Comparison of ENCODE assay signal across 15 cellular contexts in genomic region chr22:42862045-42862734, GRCh38. TPM values are rescaled to one million over a fixed set of nuclear protein-coding genes. Genes with fewer than 3 reads are reported as not detected.
A peak's percentile ranks its signal among the peaks of the same experiment; 100 is the strongest.
DNase-seq lines count a peak whose midpoint lies in the region; ATAC-seq, FAIRE-seq and TF ChIP-seq lines count a peak whose summit lies in the region.
"Had no signal": no experiment of that assay in that cellular context is flagged by ENCODE, and none has a peak within 500 bp of the region (broad histone marks: within the 10 kb centered on the region; RNA-seq: fewer than 3 reads in every experiment).

No MANE protein-coding gene starts in this region.

- intact Hi-C loops in MCF 10A (cut with micrococcal nuclease) (no loop called here), breast epithelium (cut with DNase I; ENCODE audit: low total_unique reads) (no loop called here), esophagus squamous epithelium (cut with DNase I) (no loop called here)

- TF ChIP-seq CTCF in MCF 10A (IDR thresholded peaks at IDR 0.05; ENCODE audit: unreplicated experiment) (no peak), breast epithelium (IDR thresholded peaks at IDR 0.05) (no peak), WTC11 (IDR thresholded peaks at IDR 0.05) (no peak), hepatocyte (IDR thresholded peaks at IDR 0.05; ENCODE audit: poor library complexity) (no peak), esophagus squamous epithelium (IDR thresholded peaks at IDR 0.05) (no peak)

- CTCF ChIA-PET in MCF 10A (lab: Yijun Ruan, JAX) (interaction anchor here (0.6 to 0.7 kb wide), 2 partner anchors 146 to 228 kb away, joined by 3 read pairs; no protein-coding TSS in a partner anchor), WTC11 (lab: Charles Lee) (no interaction called here)

- H3K79me2 ChIP-seq in hepatocyte: peaks cover 5% of the 10 kb centered on the region

- H4K20me1 ChIP-seq in hepatocyte (ENCODE audit: insufficient read depth, poor library complexity, severe bottlenecking): no peaks in the 10 kb centered on the region

- ATAC-seq in WTC11: no peak

- H3K9me3 Mint-ChIP-seq in MCF 10A (ENCODE audit: unreplicated experiment) (no peaks in the 10 kb centered on the region), WTC11 (peaks cover 7% of the 10 kb centered on the region)

- H3K9me3 ChIP-seq in breast epithelium (no peaks in the 10 kb centered on the region), hepatocyte (ENCODE audit: low read depth) (no peaks in the 10 kb centered on the region), esophagus squamous epithelium (no peaks in the 10 kb centered on the region)
- no peaks in the 10 kb centered on the region for H3K9me3 ChIP-seq in effector memory CD4-positive, alpha-beta T cell (ENCODE audit: control insufficient read depth, low read length)
- H3K9me3 ChIP-seq: esophagus muscularis mucosa had no signal

- H3K27me3 Mint-ChIP-seq in MCF 10A (ENCODE audit: insufficient read depth, unreplicated experiment) (no peaks in the 10 kb centered on the region), WTC11 (ENCODE audit: low read depth) (peaks cover 22% of the 10 kb centered on the region)
- H3K27me3 Mint-ChIP-seq: activated CD8-positive, alpha-beta T cell treated with anti-CD3 and anti-CD28 coated beads for 36 hours had no signal

- WGBS in hepatocyte (ENCODE audit: low lambda C conversion rate, missing lambda C conversion rate): 75% methylated on average over 7 of the region's 7 CpGs
- 72 to 84% methylated on average over 7 of the region's 7 CpGs for WGBS in esophagus squamous epithelium, 2 donors

- POLR2A ChIA-PET in MCF 10A (lab: Yijun Ruan, JAX): interaction anchor here (0.6 kb wide), 1 partner anchor 116 kb away, joined by 3 read pairs; no protein-coding TSS in a partner anchor
- POLR2A ChIA-PET in WTC11 (lab: Charles Lee): no interaction called here

- no peaks in the 10 kb centered on the region for H3K9me2 ChIP-seq in hepatocyte (replicated peaks; ENCODE audit: insufficient read depth)

- H3K4me3 Mint-ChIP-seq in MCF 10A (ENCODE audit: unreplicated experiment): no peak overlapping the region
- H3K4me3 Mint-ChIP-seq in WTC11: no peak overlapping the region
- H3K4me3 Mint-ChIP-seq: activated CD8-positive, alpha-beta T cell treated with anti-CD3 and anti-CD28 coated beads for 36 hours had no signal

- FAIRE-seq in urothelium cell line (lab: Jason Lieb, UNC): peak; percentile 50

- no peak for DNase-seq in MCF 10A (ENCODE audit: unreplicated experiment)
- DNase-seq in breast epithelium (ENCODE audit: low spot score in 2 of 2): no peak
- DNase-seq in WTC11 (ENCODE audit: low spot score): no peak
- DNase-seq in hepatocyte (ENCODE audit: low spot score): peak; percentile 61
- peak; percentile 66 for DNase-seq in urothelium cell line (ENCODE audit: low spot score)
- no peak for DNase-seq in effector memory CD4-positive, alpha-beta T cell
- no peak for DNase-seq in esophagus squamous epithelium (lab: John Stamatoyannopoulos, UW)
- no peak for DNase-seq in iPS-NIHi11 (ENCODE audit: low spot score)
- DNase-seq: activated CD8-positive, alpha-beta T cell treated with anti-CD3 and anti-CD28 coated beads for 36 hours; cerebellar nuclear complex; NCI-H1417; occipital lobe; RPMI8226; T1000 had no signal

- no peak overlapping the region for H2AFZ ChIP-seq in hepatocyte

- BruUV-seq in MCF 10A (replicated peaks; lab: Mats Ljungman, UMichigan): no TSS peak

- TF ChIP-seq POLR2A in breast epithelium (IDR thresholded peaks at IDR 0.05): no peak
- TF ChIP-seq POLR2A in esophagus squamous epithelium (IDR thresholded peaks at IDR 0.05): no peak

- H3K27ac ChIP-seq in breast epithelium (peak overlapping the region in 1 of 2 donors; percentile 79), hepatocyte (peak overlapping the region; percentile 94), esophagus squamous epithelium (no peak overlapping the region)
- no peak overlapping the region for H3K27ac ChIP-seq in effector memory CD4-positive, alpha-beta T cell (ENCODE audit: insufficient read depth, low read length, poor library complexity, severe bottlenecking)
- H3K27ac ChIP-seq: esophagus muscularis mucosa had no signal

- peak overlapping the region; percentile 59 for H3K27ac Mint-ChIP-seq in MCF 10A (ENCODE audit: low read depth, unreplicated experiment)
- H3K27ac Mint-ChIP-seq in WTC11: peak overlapping the region; percentile 22
- H3K27ac Mint-ChIP-seq: activated CD8-positive, alpha-beta T cell treated with anti-CD3 and anti-CD28 coated beads for 36 hours had no signal

- no peak overlapping the region for H3K4me2 ChIP-seq in hepatocyte

- H3K36me3 Mint-ChIP-seq in MCF 10A (ENCODE audit: insufficient read depth, unreplicated experiment): no peaks in the 10 kb centered on the region
- no peaks in the 10 kb centered on the region for H3K36me3 Mint-ChIP-seq in WTC11

- H3K27me3 ChIP-seq in breast epithelium (no peaks in the 10 kb centered on the region), hepatocyte (no peaks in the 10 kb centered on the region), esophagus squamous epithelium (no peaks in the 10 kb centered on the region)
- no peaks in the 10 kb centered on the region for H3K27me3 ChIP-seq in effector memory CD4-positive, alpha-beta T cell (replicated peaks; ENCODE audit: control insufficient read depth, insufficient read depth, low read length, poor library complexity, severe bottlenecking)
- H3K27me3 ChIP-seq: esophagus muscularis mucosa had no signal

- H3K4me3 ChIP-seq in breast epithelium (no peak overlapping the region), hepatocyte (no peak overlapping the region), esophagus squamous epithelium (no peak overlapping the region)
- H3K4me3 ChIP-seq in effector memory CD4-positive, alpha-beta T cell (ENCODE audit: insufficient read depth, low read depth, low read length, poor library complexity, severe bottlenecking): no peak overlapping the region
- H3K4me3 ChIP-seq: esophagus muscularis mucosa had no signal

- peaks cover 0 to 7% of the 10 kb centered on the region in 2 donors for H3K4me1 ChIP-seq in breast epithelium
- peaks cover 10% of the 10 kb centered on the region for H3K4me1 ChIP-seq in hepatocyte (ENCODE audit: insufficient read depth)
- H3K4me1 ChIP-seq in effector memory CD4-positive, alpha-beta T cell (ENCODE audit: control insufficient read depth, insufficient read depth, low read length, poor library complexity, severe bottlenecking): no peaks in the 10 kb centered on the region
- peaks cover 3 to 27% (median 6%) of the 10 kb centered on the region in 3 donors for H3K4me1 ChIP-seq in esophagus squamous epithelium

- H3K36me3 ChIP-seq in breast epithelium (no peaks in the 10 kb centered on the region), hepatocyte (replicated peaks; ENCODE audit: insufficient read depth, low read depth) (no peaks in the 10 kb centered on the region), esophagus squamous epithelium (no peaks in the 10 kb centered on the region)
- no peaks in the 10 kb centered on the region for H3K36me3 ChIP-seq in effector memory CD4-positive, alpha-beta T cell (ENCODE audit: control insufficient read depth, insufficient read depth, low read length)
- H3K36me3 ChIP-seq: esophagus muscularis mucosa had no signal

- H3K4me1 Mint-ChIP-seq in MCF 10A (ENCODE audit: insufficient read depth, unreplicated experiment) (peaks cover 7% of the 10 kb centered on the region), WTC11 (peaks cover under 1% of the 10 kb centered on the region; the same call in 1 of the 2 replicates)

TF ChIP-seq in WTC11, 78 proteins besides CTCF, POLR2A, EP300 and RAD21:
- no peak for TF ChIP-seq ZNF232 (CRISPR knock-in tag; IDR thresholded peaks at IDR 0.05)
- no peak for TF ChIP-seq ZNF263 (CRISPR knock-in tag; IDR thresholded peaks at IDR 0.05; ENCODE audit: low read depth)

RNA-seq across cellular contexts. Expression of gene ARFGAP3, which starts 5.1 kb away (rescaled TPM):
- total RNA-seq in MCF 10A (2022): 67.1 and 82.9 TPM in 2 replicates
- total RNA-seq in breast epithelium: 10 to 100 TPM; 51.2 to 90.7 (median 70.8) TPM
- total RNA-seq in WTC11 (2021): 16.9 to 17.1 TPM (median 17.1 TPM) in 3 replicates
- 89.5 and 99.5 TPM in 2 replicates for total RNA-seq in hepatocyte
- 53.7 and 54.7 TPM in 2 replicates for polyA plus RNA-seq in hepatocyte
- total RNA-seq in esophagus squamous epithelium: 10 to 100 TPM; 27.3 to 35.1 (median 30.5) TPM

Comparison
In these comparisons a context has a peak if more than half of its experiments do, and no peak if none do; other contexts are left out.
1. DNase-seq: peak in hepatocyte (single experiment) and urothelium cell line (single experiment); none in MCF 10A (single experiment), breast epithelium (0 of 2), WTC11 (single experiment), effector memory CD4-positive, alpha-beta T cell (0 of 3), esophagus squamous epithelium (single experiment) and iPS-NIHi11 (single experiment).